In the genomic region with DNA sequence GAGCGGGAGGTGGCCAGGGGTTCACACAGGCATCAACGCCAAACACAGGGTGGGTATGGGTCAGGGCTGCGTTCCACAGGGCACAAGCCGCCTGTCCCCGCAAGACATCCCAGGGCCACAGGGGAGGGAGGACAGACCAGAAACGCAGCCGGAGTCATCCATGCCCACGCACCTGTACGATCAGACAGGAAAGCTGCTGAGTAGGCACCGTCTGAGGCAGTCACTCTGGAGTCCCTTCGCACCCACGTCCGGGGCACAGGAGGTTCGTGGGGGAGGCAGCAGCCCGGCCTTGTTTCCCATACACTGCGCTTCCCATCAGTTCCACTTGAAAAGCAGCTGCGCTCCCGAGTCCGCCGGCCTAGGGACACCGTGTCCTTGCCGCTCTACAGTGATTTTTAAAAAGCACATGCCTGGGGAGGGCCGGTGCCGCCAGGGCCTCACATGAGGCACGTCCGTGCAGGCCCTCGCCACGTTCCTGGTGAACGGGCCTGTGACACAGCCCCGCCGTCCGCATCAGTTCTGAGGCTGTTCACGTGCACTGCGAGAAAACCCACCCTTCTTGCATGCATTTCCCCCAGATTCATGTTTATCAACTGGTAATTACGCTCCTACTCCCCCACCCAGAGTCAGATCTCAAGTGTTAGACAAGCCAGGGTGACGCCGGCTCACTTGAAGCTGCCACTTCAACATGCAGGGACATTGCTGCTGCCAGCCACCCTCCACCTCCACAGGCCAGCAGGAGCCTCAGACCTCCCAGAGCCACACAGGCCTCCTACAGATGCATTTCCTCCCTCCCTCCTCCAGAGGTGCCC, we compare ENCODE assay signal across 12 cellular contexts. TPM values are rescaled to one million over a fixed set of nuclear protein-coding genes. Genes with fewer than 3 reads are reported as not detected.
DNase-seq lines count a peak whose midpoint lies in the region; ATAC-seq and TF ChIP-seq lines count a peak whose summit lies in the region.
"Had no signal": no experiment of that assay in that cellular context is flagged by ENCODE, and none has a peak within 500 bp of the region (broad histone marks: within the 10 kb centered on the region; RNA-seq: fewer than 3 reads in every experiment).

No MANE protein-coding gene starts in this region.

- POLR2A ChIA-PET in WTC11 (lab: Charles Lee): no interaction called here

- H3K4me1 ChIP-seq in upper lobe of right lung: peaks cover 4% of the 10 kb centered on the region
- H3K4me1 ChIP-seq: Peyer's patch had no signal

- TF ChIP-seq CTCF in natural killer cell (IDR thresholded peaks at IDR 0.05) (no peak), WTC11 (IDR thresholded peaks at IDR 0.05) (no peak), upper lobe of right lung (IDR thresholded peaks at IDR 0.05) (no peak)

- no peaks in the 10 kb centered on the region for H3K9me3 ChIP-seq in upper lobe of right lung
- H3K9me3 ChIP-seq: Peyer's patch had no signal

- CTCF ChIA-PET in WTC11 (lab: Charles Lee): interaction anchor here (0.6 kb wide), 1 partner anchor 339 kb away, joined by 3 read pairs; no protein-coding TSS in a partner anchor

- ATAC-seq in natural killer cell (peak in 1 of 3 donors; percentile 24), WTC11 (peak; percentile 79), upper lobe of right lung (peak; percentile 78)
- no peak for ATAC-seq in natural killer cell treated with Interleukin-12 subunit alpha and Interleukin-12 subunit beta and Interleukin-15 and Interleukin-18, amount 100 ng/mL, for 72 hours

- H3K27ac ChIP-seq in upper lobe of right lung: no peak overlapping the region
- H3K27ac ChIP-seq: Peyer's patch had no signal

- no peaks in the 10 kb centered on the region for H3K9me3 Mint-ChIP-seq in natural killer cell
- no peaks in the 10 kb centered on the region for H3K9me3 Mint-ChIP-seq in natural killer cell treated with Interleukin-12 subunit alpha and Interleukin-12 subunit beta and Interleukin-15 and Interleukin-18, amount 100 ng/mL, for 72 hours
- H3K9me3 Mint-ChIP-seq in WTC11: no peaks in the 10 kb centered on the region
- H3K9me3 Mint-ChIP-seq: central memory CD8-positive, alpha-beta T cell; memory B cell had no signal

- DNase-seq in natural killer cell (no peak), WTC11 (ENCODE audit: low spot score) (peak; percentile 29), kidney tubule cell (ENCODE audit: low spot score) (peak; percentile 24), upper lobe of right lung (no peak), KBM-7 (no peak), NCI-H2107 (lab: John Stamatoyannopoulos, UW) (no peak), erythroblast (lab: John Stamatoyannopoulos, UW) (no peak)
- no peak for DNase-seq in natural killer cell treated with Interleukin-12 subunit alpha and Interleukin-12 subunit beta and Interleukin-15 and Interleukin-18, amount 100 ng/mL, for 72 hours (ENCODE audit: low spot score)
- DNase-seq: NCI-H1048, Peyer's patch had no signal

- H3K4me3 Mint-ChIP-seq in natural killer cell: no peak overlapping the region
- no peak overlapping the region for H3K4me3 Mint-ChIP-seq in natural killer cell treated with Interleukin-12 subunit alpha and Interleukin-12 subunit beta and Interleukin-15 and Interleukin-18, amount 100 ng/mL, for 72 hours
- H3K4me3 Mint-ChIP-seq in WTC11: no peak overlapping the region
- H3K4me3 Mint-ChIP-seq: central memory CD8-positive, alpha-beta T cell; memory B cell had no signal

- H3K4me3 ChIP-seq in upper lobe of right lung: no peak overlapping the region
- H3K4me3 ChIP-seq: Peyer's patch had no signal

- no peaks in the 10 kb centered on the region for H3K27me3 Mint-ChIP-seq in natural killer cell (ENCODE audit: low read depth in 2 of 2)
- no peaks in the 10 kb centered on the region for H3K27me3 Mint-ChIP-seq in natural killer cell treated with Interleukin-12 subunit alpha and Interleukin-12 subunit beta and Interleukin-15 and Interleukin-18, amount 100 ng/mL, for 72 hours
- H3K27me3 Mint-ChIP-seq in WTC11 (ENCODE audit: low read depth): no peaks in the 10 kb centered on the region
- H3K27me3 Mint-ChIP-seq: central memory CD8-positive, alpha-beta T cell; memory B cell had no signal

- no peaks in the 10 kb centered on the region for H3K27me3 ChIP-seq in upper lobe of right lung
- H3K27me3 ChIP-seq: Peyer's patch had no signal

- in situ Hi-C loops in KBM-7 (cut with MboI; ENCODE audit: low pct_unique_long_range_greater_than_20kb, low sequenced_read_pairs): no loop called here

- TF ChIP-seq POLR2A in erythroblast (IDR thresholded peaks at IDR 0.05; ENCODE audit: low read length): no peak

- H3K36me3 Mint-ChIP-seq in natural killer cell (peaks cover 6% of the 10 kb centered on the region), WTC11 (peaks cover 52% of the 10 kb centered on the region)
- H3K36me3 Mint-ChIP-seq in natural killer cell treated with Interleukin-12 subunit alpha and Interleukin-12 subunit beta and Interleukin-15 and Interleukin-18, amount 100 ng/mL, for 72 hours: peaks cover 12% of the 10 kb centered on the region

- H3K36me3 ChIP-seq in upper lobe of right lung: peaks cover 50% of the 10 kb centered on the region

- intact Hi-C loops in natural killer cell (cut with micrococcal nuclease) (no loop called here), upper lobe of right lung (cut with DNase I) (no loop called here)

- H3K4me1 Mint-ChIP-seq in natural killer cell: no peaks in the 10 kb centered on the region
- peaks cover 0 to 4% of the 10 kb centered on the region in 2 donors for H3K4me1 Mint-ChIP-seq in natural killer cell treated with Interleukin-12 subunit alpha and Interleukin-12 subunit beta and Interleukin-15 and Interleukin-18, amount 100 ng/mL, for 72 hours (ENCODE audit: low read depth in 2 of 2)
- H3K4me1 Mint-ChIP-seq in WTC11: peaks cover 8% of the 10 kb centered on the region
- H3K4me1 Mint-ChIP-seq: central memory CD8-positive, alpha-beta T cell; memory B cell had no signal

- H3K27ac Mint-ChIP-seq in natural killer cell (peak overlapping the region; percentile 45 to 59), WTC11 (peak overlapping the region; percentile 81)
- no peak overlapping the region for H3K27ac Mint-ChIP-seq in natural killer cell treated with Interleukin-12 subunit alpha and Interleukin-12 subunit beta and Interleukin-15 and Interleukin-18, amount 100 ng/mL, for 72 hours
- H3K27ac Mint-ChIP-seq: memory B cell had no signal

TF ChIP-seq in WTC11, 78 proteins besides CTCF, POLR2A, EP300 and RAD21:
- TF ChIP-seq NFATC4 (CRISPR knock-in tag; IDR thresholded peaks at IDR 0.05) (no peak), JUN (CRISPR knock-in tag; IDR thresholded peaks at IDR 0.05) (no peak), ZNF263 (CRISPR knock-in tag; IDR thresholded peaks at IDR 0.05; ENCODE audit: low read depth) (no peak), RORB (CRISPR knock-in tag; IDR thresholded peaks at IDR 0.05) (no peak), ATF1 (CRISPR knock-in tag; IDR thresholded peaks at IDR 0.05) (no peak), GTF2I (CRISPR knock-in tag; conservative IDR thresholded peaks at IDR 0.05) (no peak)
- TF ChIP-seq, protein P1, sequence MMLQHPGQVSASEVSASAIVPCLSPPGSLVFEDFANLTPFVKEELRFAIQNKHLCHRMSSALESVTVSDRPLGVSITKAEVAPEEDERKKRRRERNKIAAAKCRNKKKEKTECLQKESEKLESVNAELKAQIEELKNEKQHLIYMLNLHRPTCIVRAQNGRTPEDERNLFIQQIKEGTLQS (CRISPR knock-in tag; conservative IDR thresholded peaks at IDR 0.05): no peak

RNA-seq across cellular contexts. Expression of a gene that starts 34.8 kb away (rescaled TPM):
- 100 to 1,000 TPM in 1 of 3 donors, 10 to 100 TPM in 2; 81.8 to 112 (median 94.6) TPM for total RNA-seq in natural killer cell
- 10 to 100 TPM; 68.0 to 75.7 TPM for total RNA-seq in natural killer cell treated with Interleukin-12 subunit alpha and Interleukin-12 subunit beta and Interleukin-15 and Interleukin-18, amount 100 ng/mL, for 72 hours
- 87.1 to 96.5 TPM (median 89.1 TPM) in 3 replicates for total RNA-seq in WTC11 (2021)
- total RNA-seq in upper lobe of right lung: 65.1 TPM

Comparison
In these comparisons a context has a peak if more than half of its experiments do, and no peak if none do; other contexts are left out.
1. H3K27ac Mint-ChIP-seq: peak in natural killer cell (2 of 2) and WTC11 (single experiment); none in natural killer cell treated with Interleukin-12 subunit alpha and Interleukin-12 subunit beta and Interleukin-15 and Interleukin-18, amount 100 ng/mL, for 72 hours (0 of 2).
2. ATAC-seq: peak in WTC11 (single experiment) and upper lobe of right lung (single experiment); none in natural killer cell treated with Interleukin-12 subunit alpha and Interleukin-12 subunit beta and Interleukin-15 and Interleukin-18, amount 100 ng/mL, for 72 hours (0 of 2).
3. DNase-seq: peak in WTC11 (single experiment) and kidney tubule cell (single experiment); none in natural killer cell (single experiment), natural killer cell treated with Interleukin-12 subunit alpha and Interleukin-12 subunit beta and Interleukin-15 and Interleukin-18, amount 100 ng/mL, for 72 hours (single experiment), upper lobe of right lung (single experiment), KBM-7 (single experiment), NCI-H2107 (single experiment) and erythroblast (0 of 2).